In genomic region chr3:128281461-128282367, GRCh38 we compare ENCODE assay signal across 1 cellular context.
TF ChIP-seq lines count a peak whose summit lies in the region.

No MANE protein-coding gene starts in this region.

TF ChIP-seq in H1, 55 proteins besides CTCF, POLR2A, EP300 and RAD21 (continued from another document):
- TF ChIP-seq SP2 (IDR thresholded peaks at IDR 0.05; ENCODE audit: low read length) (no peak), KDM1A (IDR thresholded peaks at IDR 0.05; ENCODE audit: borderline replicate concordance, low read length) (no peak), SRF (IDR thresholded peaks at IDR 0.05; ENCODE audit: low read depth, low read length) (no peak), HDAC2 (IDR thresholded peaks at IDR 0.05; ENCODE audit: borderline replicate concordance in 1 of 2, low read depth in 2 of 2, low read length in 2 of 2) (no peak), MAX (IDR thresholded peaks at IDR 0.05) (no peak), CEBPB (IDR thresholded peaks at IDR 0.05; ENCODE audit: low read depth, low read length) (no peak)
